Comparison of ENCODE assay signal across 7 cellular contexts in the genomic region with DNA sequence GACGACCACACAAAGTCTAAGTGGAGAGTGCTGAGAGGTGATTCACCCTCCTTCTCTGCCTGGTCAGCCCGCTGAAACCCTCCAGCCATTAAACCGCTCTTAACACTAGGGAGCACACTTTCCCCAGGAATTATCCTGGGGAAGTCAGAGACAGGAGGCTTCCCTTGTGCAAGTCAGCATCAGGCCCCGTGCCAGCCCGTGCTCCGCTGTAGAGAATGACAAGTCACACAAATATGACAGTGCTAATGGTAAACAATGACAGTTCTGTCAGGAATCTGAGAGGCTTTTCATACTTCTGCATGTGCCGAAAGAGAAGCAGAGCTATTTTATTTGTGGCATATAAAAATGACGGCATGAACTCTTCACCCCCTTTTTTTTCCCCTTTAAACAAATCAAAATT.
DNase-seq lines count a peak whose midpoint lies in the region; ATAC-seq, FAIRE-seq and TF ChIP-seq lines count a peak whose summit lies in the region.

No MANE protein-coding gene starts in this region.

- RAD21 ChIA-PET in HCT116 (lab: Charles Lee; ENCODE audit: low non-redundant PET in 1 of 2, low total read pairs in 2 of 2, uncharacterized antibody in 2 of 2, unreplicated experiment in 2 of 2): no interaction called here

- CTCF ChIA-PET in HCT116 (lab: Charles Lee): no interaction called here

- no peaks in the 10 kb centered on the region for H3K9me3 ChIP-seq in HCT116 (ENCODE audit: control insufficient read depth in 1 of 2, insufficient read depth in 1 of 2, low read depth in 1 of 2, low read length in 2 of 2)
- no peaks in the 10 kb centered on the region for H3K9me3 ChIP-seq in smooth muscle cell (replicated peaks; ENCODE audit: low read depth)

- H4K20me1 ChIP-seq in HCT116 (ENCODE audit: insufficient read depth): no peaks in the 10 kb centered on the region
- no peaks in the 10 kb centered on the region for H4K20me1 ChIP-seq in smooth muscle cell (ENCODE audit: low read depth)

- H3K9me3 Mint-ChIP-seq in activated T-helper 2 cell treated with anti-CD3 and anti-CD28 coated beads, Interferon-gamma antibody, Interleukin-2, Interleukin-4, amounts not matched to agents 10 μg/mL and 5 μg/mL and 100 μg/mL, durations not matched to agents 14 hours and 24 hours and 36 hours: peaks cover 7% of the 10 kb centered on the region

- FAIRE-seq in bronchial epithelial cell (lab: Jason Lieb, UNC): peak; percentile 28

- H3K36me3 Mint-ChIP-seq in activated T-helper 2 cell treated with anti-CD3 and anti-CD28 coated beads, Interferon-gamma antibody, Interleukin-2, Interleukin-4, amounts not matched to agents 10 μg/mL and 5 μg/mL and 100 μg/mL, durations not matched to agents 14 hours and 24 hours and 36 hours (ENCODE audit: low read depth): no peaks in the 10 kb centered on the region

- H2AFZ ChIP-seq in HCT116 (ENCODE audit: low read depth, low read length, poor library complexity, severe bottlenecking) (peak overlapping the region; percentile 83), smooth muscle cell (ENCODE audit: low read depth) (no peak overlapping the region)

- H3K27me3 ChIP-seq in HCT116 (ENCODE audit: insufficient read depth, low read length) (no peaks in the 10 kb centered on the region), bronchial epithelial cell (ENCODE audit: control insufficient read depth, insufficient read depth, low read length) (no peaks in the 10 kb centered on the region), smooth muscle cell (ENCODE audit: low read depth) (no peaks in the 10 kb centered on the region)

- H3K4me2 ChIP-seq in HCT116 (ENCODE audit: low read length): peak overlapping the region; percentile 61
- H3K4me2 ChIP-seq in smooth muscle cell: peak overlapping the region; percentile 72

- no peak overlapping the region for H3K27ac Mint-ChIP-seq in activated T-helper 2 cell treated with anti-CD3 and anti-CD28 coated beads, Interferon-gamma antibody, Interleukin-2, Interleukin-4, amounts not matched to agents 10 μg/mL and 5 μg/mL and 100 μg/mL, durations not matched to agents 14 hours and 24 hours and 36 hours

- H3K27ac ChIP-seq in HCT116 (ENCODE audit: low read depth, low read length): no peak overlapping the region
- no peak overlapping the region for H3K27ac ChIP-seq in smooth muscle cell (ENCODE audit: low read depth)

- H3K9ac ChIP-seq in HCT116 (ENCODE audit: low read length) (no peak overlapping the region), smooth muscle cell (ENCODE audit: low read depth) (no peak overlapping the region)

- WGBS in smooth muscle cell (ENCODE audit: low lambda C conversion rate): 2% methylated on average over 8 of the region's 8 CpGs

- H3K79me2 ChIP-seq in HCT116 (ENCODE audit: insufficient read depth, low read length) (no peaks in the 10 kb centered on the region), smooth muscle cell (ENCODE audit: low read depth) (no peaks in the 10 kb centered on the region)

- peak; percentile 99 for ATAC-seq in HCT116

- TF ChIP-seq CTCF in HCT116 (IDR thresholded peaks at IDR 0.05 in 2 of 3, conservative IDR thresholded peaks at IDR 0.05 in 1 of 3; ENCODE audit: borderline replicate concordance in 1 of 3, insufficient read depth in 1 of 3, low read depth in 2 of 3, low read length in 2 of 3) (peak; percentile 39 to 71 (median 55); a peak in 4 of 6 replicates), bronchial epithelial cell (IDR thresholded peaks at IDR 0.05; ENCODE audit: insufficient read depth, low read length, severe bottlenecking) (peak; percentile 77), smooth muscle cell (IDR thresholded peaks at IDR 0.05; ENCODE audit: borderline replicate concordance, insufficient read depth, poor library complexity, severe bottlenecking) (peak; percentile 53)

- H3K4me1 ChIP-seq in HCT116 (ENCODE audit: control insufficient read depth in 1 of 2, insufficient read depth in 2 of 2, low read length in 2 of 2) (peaks cover 0 to 9% of the 10 kb centered on the region in 2 experiments; a peak in 1 of 4 replicates), smooth muscle cell (ENCODE audit: low read depth) (no peaks in the 10 kb centered on the region)

- DNase-seq in HCT116 (ENCODE audit: low read depth, low spot score) (peak; percentile 90), NCI-H510A (lab: John Stamatoyannopoulos, UW) (peak; percentile 60), bronchial epithelial cell (ENCODE audit: low read depth) (peak; percentile 95), iris pigment epithelial cell (ENCODE audit: low read depth) (peak; percentile 99), smooth muscle cell (lab: John Stamatoyannopoulos, UW; ENCODE audit: unreplicated experiment) (peak; percentile 42), NAMALWA (ENCODE audit: low spot score) (no peak)
- DNase-seq in activated T-helper 2 cell treated with anti-CD3 and anti-CD28 coated beads, Interferon-gamma antibody, Interleukin-2, Interleukin-4, amounts not matched to agents 10 μg/mL and 5 μg/mL and 100 μg/mL, durations not matched to agents 14 hours and 24 hours and 36 hours (ENCODE audit: low spot score): no peak

- no peaks in the 10 kb centered on the region for H3F3A ChIP-seq in smooth muscle cell (ENCODE audit: low read depth)

- no peak for TF ChIP-seq POLR2A in HCT116 (IDR thresholded peaks at IDR 0.05; ENCODE audit: borderline replicate concordance, extremely low read depth, insufficient read depth, insufficient read length)

- intact Hi-C loops in HCT116 (cut with micrococcal nuclease): loop anchor here (5.0 to 10.0 kb wide), 2 partner anchors 682 to 889 kb away; no protein-coding TSS in a partner anchor
- intact Hi-C loops in activated T-helper 2 cell treated with anti-CD3 and anti-CD28 coated beads, Interferon-gamma antibody, Interleukin-2, Interleukin-4, amounts not matched to agents 10 μg/mL and 5 μg/mL and 100 μg/mL, durations not matched to agents 14 hours and 24 hours and 36 hours (cut with micrococcal nuclease): no loop called here

- H3K9me2 ChIP-seq in HCT116 (ENCODE audit: insufficient read depth): no peaks in the 10 kb centered on the region

- H3K4me1 Mint-ChIP-seq in activated T-helper 2 cell treated with anti-CD3 and anti-CD28 coated beads, Interferon-gamma antibody, Interleukin-2, Interleukin-4, amounts not matched to agents 10 μg/mL and 5 μg/mL and 100 μg/mL, durations not matched to agents 14 hours and 24 hours and 36 hours (ENCODE audit: low read depth): no peaks in the 10 kb centered on the region

- H3K27me3 Mint-ChIP-seq in activated T-helper 2 cell treated with anti-CD3 and anti-CD28 coated beads, Interferon-gamma antibody, Interleukin-2, Interleukin-4, amounts not matched to agents 10 μg/mL and 5 μg/mL and 100 μg/mL, durations not matched to agents 14 hours and 24 hours and 36 hours (ENCODE audit: low read depth): no peaks in the 10 kb centered on the region

- TF ChIP-seq RAD21 in HCT116 (IDR thresholded peaks at IDR 0.05; ENCODE audit: low read depth): peak; percentile 91

- POLR2A ChIA-PET in HCT116 (lab: Charles Lee): no interaction called here

- BruUV-seq in HCT116 (replicated peaks; lab: Mats Ljungman, UMichigan): no TSS peak

- H3K36me3 ChIP-seq in HCT116 (ENCODE audit: control insufficient read depth in 1 of 2, insufficient read depth in 2 of 2, low read length in 2 of 2) (no peaks in the 10 kb centered on the region), bronchial epithelial cell (ENCODE audit: control insufficient read depth, insufficient read depth, low read length) (no peaks in the 10 kb centered on the region), smooth muscle cell (ENCODE audit: low read depth) (no peaks in the 10 kb centered on the region)

- no peak overlapping the region for H3K4me3 Mint-ChIP-seq in activated T-helper 2 cell treated with anti-CD3 and anti-CD28 coated beads, Interferon-gamma antibody, Interleukin-2, Interleukin-4, amounts not matched to agents 10 μg/mL and 5 μg/mL and 100 μg/mL, durations not matched to agents 14 hours and 24 hours and 36 hours (ENCODE audit: low read depth)

- H3K4me3 ChIP-seq in HCT116 (replicated peaks in 1 of 2; ENCODE audit: low read depth in 1 of 2, low read length in 2 of 2) (0 out of 4 replicates have a peak overlapping the region, but pooled peaks of 1 of the 2 experiments have one; percentile 13), bronchial epithelial cell (ENCODE audit: low read depth, low read length) (no peak overlapping the region), smooth muscle cell (peak overlapping the region; percentile 12)

TF ChIP-seq in HCT116, 20 proteins besides CTCF, POLR2A, EP300 and RAD21 (continues in another document):
- TF ChIP-seq ZNF274 (IDR thresholded peaks at IDR 0.05; ENCODE audit: low read depth, low read length) (no peak), SP1 (IDR thresholded peaks at IDR 0.05; ENCODE audit: low read depth) (peak; percentile 57; the same call in 1 of the 2 replicates), EGR1 (IDR thresholded peaks at IDR 0.05; ENCODE audit: low read depth) (no peak), SRF (IDR thresholded peaks at IDR 0.05; ENCODE audit: low read depth) (no peak), CBX3 (IDR thresholded peaks at IDR 0.05; ENCODE audit: low read depth) (0 out of 2 replicates have a peak, but pooled peaks have one; percentile 53), YY1 (IDR thresholded peaks at IDR 0.05; ENCODE audit: extremely low read depth, insufficient replicate concordance, low read depth, low read length) (peak; percentile 6), POLR2AphosphoS5 (IDR thresholded peaks at IDR 0.05; ENCODE audit: low read depth, low read length) (peak; percentile 35; the same call in 1 of the 2 replicates), SIN3A (IDR thresholded peaks at IDR 0.05; ENCODE audit: low read depth) (peak; percentile 80; the same call in 1 of the 2 replicates), FOSL1 (IDR thresholded peaks at IDR 0.05; ENCODE audit: low read depth) (peak; percentile 71), EZH2 (IDR thresholded peaks at IDR 0.05) (no peak), TCF7L2 (IDR thresholded peaks at IDR 0.05; ENCODE audit: borderline replicate concordance, extremely low read depth, insufficient read depth, insufficient read length) (no peak)

Comparison
In these comparisons a context has a peak if more than half of its experiments do, and no peak if none do; other contexts are left out.
1. DNase-seq: peak in HCT116 (single experiment), NCI-H510A (single experiment), bronchial epithelial cell (single experiment), iris pigment epithelial cell (single experiment) and smooth muscle cell (single experiment); none in activated T-helper 2 cell treated with anti-CD3 and anti-CD28 coated beads, Interferon-gamma antibody, Interleukin-2, Interleukin-4, amounts not matched to agents 10 μg/mL and 5 μg/mL and 100 μg/mL, durations not matched to agents 14 hours and 24 hours and 36 hours (single experiment) and NAMALWA (single experiment).
2. Peak in every context shown above with its lines, with median percentiles within 50 percentile points of each other: CTCF ChIP-seq.